In the genomic region with DNA sequence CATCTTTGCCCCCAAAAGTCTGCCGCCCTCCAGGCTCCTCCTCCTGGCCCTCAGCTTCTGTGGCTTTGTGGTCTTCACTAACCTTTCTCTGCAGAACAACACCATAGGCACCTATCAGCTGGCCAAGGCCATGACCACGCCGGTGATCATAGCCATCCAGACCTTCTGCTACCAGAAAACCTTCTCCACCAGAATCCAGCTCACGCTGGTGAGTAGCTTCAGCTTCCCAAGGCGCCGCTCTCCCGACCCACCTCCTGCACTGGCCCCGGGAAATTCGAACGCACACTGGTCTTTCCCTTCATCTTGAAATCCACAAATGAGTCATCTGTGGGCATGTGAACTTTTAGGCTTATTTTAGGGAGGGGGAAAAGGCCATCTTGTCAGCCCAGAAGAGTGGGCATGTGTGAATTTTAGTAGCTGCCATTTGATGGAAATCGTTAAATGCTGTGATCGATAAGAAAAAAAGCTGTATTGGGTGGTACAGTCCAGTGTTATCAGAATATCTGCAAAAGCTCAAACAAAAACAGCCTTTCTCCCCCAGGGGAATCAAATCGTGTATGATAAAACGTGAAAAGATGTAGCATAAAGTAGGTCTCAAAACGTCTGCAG, we compare ENCODE assay signal across 8 cellular contexts. TPM values are rescaled to one million over a fixed set of nuclear protein-coding genes. Genes with fewer than 3 reads are reported as not detected.
DNase-seq lines count a peak whose midpoint lies in the region; ATAC-seq and TF ChIP-seq lines count a peak whose summit lies in the region.

No MANE protein-coding gene starts in this region.

- H2AFZ ChIP-seq in trophoblast cell (ENCODE audit: insufficient read depth, low read length, poor library complexity): peak overlapping the region; percentile 52

- H3K4me2 ChIP-seq in trophoblast cell (ENCODE audit: low read length): peak overlapping the region; percentile 89

- peak overlapping the region; percentile 67 for H4K12ac ChIP-seq in trophoblast cell (ENCODE audit: low read depth, low read length)

- peak overlapping the region; percentile 84 for H3K27ac ChIP-seq in HUES48 (ENCODE audit: low read depth, low read length)
- H3K27ac ChIP-seq in left ventricle myocardium inferior (replicated peaks): peak overlapping the region; percentile 87
- peak overlapping the region; percentile 30 for H3K27ac ChIP-seq in trophoblast cell (ENCODE audit: low read depth, low read length)

- H3K4me3 ChIP-seq in HUES48 (ENCODE audit: low read depth, low read length) (peak overlapping the region; percentile 91), left ventricle myocardium inferior (peak overlapping the region; percentile 80), trophoblast cell (ENCODE audit: low read depth, low read length) (peak overlapping the region; percentile 86)

- H3K4me1 ChIP-seq in HUES48 (ENCODE audit: control insufficient read depth, insufficient read depth, low read length): peaks cover 13% of the 10 kb centered on the region
- H3K4me1 ChIP-seq in left ventricle myocardium inferior: peaks cover 40% of the 10 kb centered on the region
- no peaks in the 10 kb centered on the region for H3K4me1 ChIP-seq in trophoblast cell (ENCODE audit: control insufficient read depth in 1 of 2, insufficient read depth in 2 of 2, low read length in 2 of 2)

- peak overlapping the region; percentile 36 for H3K18ac ChIP-seq in trophoblast cell (ENCODE audit: low read length)

- H3K79me2 ChIP-seq in trophoblast cell (ENCODE audit: control insufficient read depth, insufficient read depth, low read length, poor library complexity): no peaks in the 10 kb centered on the region

- peak overlapping the region; percentile 62 for H4K8ac ChIP-seq in trophoblast cell (ENCODE audit: low read depth, low read length)

- no peaks in the 10 kb centered on the region for H3K9me3 ChIP-seq in HUES48 (ENCODE audit: control insufficient read depth, insufficient read depth, low read length)
- H3K9me3 ChIP-seq in left ventricle myocardium inferior (replicated peaks): no peaks in the 10 kb centered on the region
- H3K9me3 ChIP-seq in trophoblast cell (ENCODE audit: insufficient read depth, low read depth, low read length): no peaks in the 10 kb centered on the region

- H3K23ac ChIP-seq in trophoblast cell (ENCODE audit: low read length): no peak overlapping the region

- no peaks in the 10 kb centered on the region for H3K27me3 ChIP-seq in HUES48 (ENCODE audit: control insufficient read depth, insufficient read depth, low read length)
- no peaks in the 10 kb centered on the region for H3K27me3 ChIP-seq in left ventricle myocardium inferior (ENCODE audit: low read depth)
- no peaks in the 10 kb centered on the region for H3K27me3 ChIP-seq in trophoblast cell (ENCODE audit: insufficient read depth, low read length)

- H4K91ac ChIP-seq in trophoblast cell (ENCODE audit: low read depth, low read length): peak overlapping the region; percentile 21

- no peak overlapping the region for H2BK5ac ChIP-seq in trophoblast cell (ENCODE audit: low read depth, low read length, poor library complexity)

- WGBS in trophoblast cell (ENCODE audit: extremely low coverage, insufficient coverage, insufficient read length): no CpG with 5 or more reads among the region's 15 CpGs

- peak overlapping the region; percentile 35 for H3K14ac ChIP-seq in trophoblast cell (ENCODE audit: low read length)

- no peak overlapping the region for H2AK5ac ChIP-seq in trophoblast cell (ENCODE audit: low read length)

- peak overlapping the region; percentile 70 for H3K9ac ChIP-seq in HUES48 (ENCODE audit: low read depth, low read length)
- H3K9ac ChIP-seq in trophoblast cell (ENCODE audit: low read length): peak overlapping the region; percentile 79

- H3K79me1 ChIP-seq in trophoblast cell (ENCODE audit: low read length): peaks cover 7% of the 10 kb centered on the region

- H2BK12ac ChIP-seq in trophoblast cell (ENCODE audit: low read length): no peak overlapping the region

- TF ChIP-seq CTCF in left ventricle myocardium inferior (IDR thresholded peaks at IDR 0.05; ENCODE audit: borderline replicate concordance): no peak

- peak; percentile 22 for DNase-seq in DMS79 treated with DMSO at 0.1 percent for 48 hours (lab: John Stamatoyannopoulos, UW)
- peak; percentile 70 for DNase-seq in SK-MEL-5 (ENCODE audit: low read depth, low spot score)
- peak; percentile 58 for DNase-seq in amniotic stem cell (lab: John Stamatoyannopoulos, UW)
- peak; percentile 40 for DNase-seq in left ventricle myocardium inferior
- DNase-seq in trophoblast cell: peak; percentile 68 to 78
- no peak for DNase-seq in mesenteric fat pad (ENCODE audit: low spot score)

- no peak overlapping the region for H2BK120ac ChIP-seq in trophoblast cell (ENCODE audit: insufficient read depth, low read length, poor library complexity)

- ATAC-seq in GM21528 (IDR thresholded peaks at IDR 0.05; ENCODE audit: low FRiP score, unreplicated experiment): peak; percentile 39

- in situ Hi-C loops in SK-MEL-5 (cut with HindIII; ENCODE audit: low pct_unique_long_range_greater_than_20kb, low sequenced_read_pairs): no loop called here

- intact Hi-C loops in left ventricle myocardium inferior (cut with micrococcal nuclease): no loop called here

- no peak overlapping the region for H3K4ac ChIP-seq in trophoblast cell (ENCODE audit: low read depth, low read length)

- H3K36me3 ChIP-seq in HUES48 (ENCODE audit: control insufficient read depth, insufficient read depth, low read length): peaks cover 46% of the 10 kb centered on the region
- H3K36me3 ChIP-seq in left ventricle myocardium inferior: peaks cover 4% of the 10 kb centered on the region
- H3K36me3 ChIP-seq in trophoblast cell (ENCODE audit: control insufficient read depth in 1 of 2, insufficient read depth in 2 of 2, low read length in 2 of 2): peaks cover 4 to 5% of the 10 kb centered on the region in 2 experiments

RNA-seq across cellular contexts. Expression of a gene that starts 0.7 kb away (rescaled TPM):
- 5.5 and 8.6 TPM in 2 replicates for total RNA-seq in SK-MEL-5 (2014; rRNA removed; shearing (Covaris generic))
- polyA plus RNA-seq in SK-MEL-5 (2015; cell fraction: cytosol; rRNA removed): 3.1 TPM in 2 replicates
- polyA plus RNA-seq in SK-MEL-5 (2015; cell fraction: nucleus; rRNA removed): 7.9 and 17.2 TPM in 2 replicates
- 5.1 TPM for total RNA-seq in left ventricle myocardium inferior
- 5.2 and 5.3 TPM in 2 replicates for polyA plus RNA-seq in trophoblast cell (2013)
- total RNA-seq in mesenteric fat pad: 8.7 TPM

RNA-seq across cellular contexts. Expression of a gene that starts 59.9 kb away (rescaled TPM):
- total RNA-seq in SK-MEL-5 (2014; rRNA removed; shearing (Covaris generic)): 69.8 and 75.4 TPM in 2 replicates
- 34.9 and 42.8 TPM in 2 replicates for polyA plus RNA-seq in SK-MEL-5 (2015; cell fraction: cytosol; rRNA removed)
- polyA plus RNA-seq in SK-MEL-5 (2015; cell fraction: nucleus; rRNA removed): 146 and 164 TPM in 2 replicates
- total RNA-seq in left ventricle myocardium inferior: 18.7 TPM
- polyA plus RNA-seq in trophoblast cell (2013): 65.2 and 70.6 TPM in 2 replicates
- total RNA-seq in mesenteric fat pad: 50.6 TPM

Comparison
In these comparisons a context has a peak if more than half of its experiments do, and no peak if none do; other contexts are left out.
1. H3K27ac ChIP-seq: peak in every context shown above with its lines; median percentile 87 in left ventricle myocardium inferior; 84 in HUES48; 30 in trophoblast cell.